11 cellular contexts compared by ENCODE assay signal in genomic region chr18:24987271-24987932, GRCh38.
DNase-seq lines count a peak whose midpoint lies in the region; ATAC-seq, FAIRE-seq and TF ChIP-seq lines count a peak whose summit lies in the region.
"Had no signal": no experiment of that assay in that cellular context is flagged by ENCODE, and none has a peak within 500 bp of the region (broad histone marks: within the 10 kb centered on the region; RNA-seq: fewer than 3 reads in every experiment).

No MANE protein-coding gene starts in this region.

- no peak overlapping the region for H3K4me3 ChIP-seq in IMR-90 (ENCODE audit: insufficient read depth, low read depth, low read length)
- no peak overlapping the region for H3K4me3 ChIP-seq in endothelial cell of umbilical vein (replicated peaks in 1 of 3; ENCODE audit: insufficient read depth in 1 of 3, low read depth in 1 of 3, low read length in 3 of 3)

- H4K20me1 ChIP-seq in IMR-90 (ENCODE audit: insufficient read depth, low read length) (no peaks in the 10 kb centered on the region), endothelial cell of umbilical vein (replicated peaks; ENCODE audit: control insufficient read depth, extremely low read depth, insufficient read depth, low read length) (no peaks in the 10 kb centered on the region)

- CTCF ChIA-PET in IMR-90 (lab: Yijun Ruan, JAX), result no interaction called here
- CTCF ChIA-PET in endothelial cell of umbilical vein (lab: Charles Lee), result interaction anchor here (2.3 kb wide), 1 partner anchor 13 kb away, joined by 5 read pairs; no protein-coding TSS in a partner anchor

- peak overlapping the region; percentile 21; the same call in 1 of the 2 replicates for H3K56ac ChIP-seq in IMR-90 (ENCODE audit: extremely low read depth, insufficient read depth, low read length)

- BruUV-seq in IMR-90 (replicated peaks; lab: Mats Ljungman, UMichigan), result no TSS peak
- no TSS peak for BruUV-seq in endothelial cell of umbilical vein (replicated peaks; lab: Mats Ljungman, UMichigan)

- 0 out of 3 replicates have a peak overlapping the region, but pooled peaks have one; percentile 5 for H2BK15ac ChIP-seq in IMR-90 (ENCODE audit: low read depth, low read length)

- no peaks in the 10 kb centered on the region for H3K27me3 ChIP-seq in IMR-90 (ENCODE audit: control insufficient read depth, insufficient read depth, low read length)
- no peaks in the 10 kb centered on the region for H3K27me3 ChIP-seq in endothelial cell of umbilical vein (ENCODE audit: control insufficient read depth in 2 of 2, insufficient read depth in 2 of 2, low read length in 2 of 2)

- peak overlapping the region; percentile 54 for H2AFZ ChIP-seq in IMR-90 (replicated peaks; ENCODE audit: low read length, poor library complexity)
- peak overlapping the region; percentile 29 for H2AFZ ChIP-seq in endothelial cell of umbilical vein (ENCODE audit: low read depth, low read length)

- no peak for TF ChIP-seq CTCF in IMR-90 (conservative IDR thresholded peaks at IDR 0.05; ENCODE audit: low read depth, low read length)
- TF ChIP-seq CTCF in endothelial cell of umbilical vein (IDR thresholded peaks at IDR 0.05; ENCODE audit: extremely low read depth in 1 of 2, insufficient read depth in 1 of 2, low read depth in 1 of 2, low read length in 2 of 2), result no peak

- TF ChIP-seq RAD21 in IMR-90 (IDR thresholded peaks at IDR 0.05; ENCODE audit: low read length), result no peak

- H3K4me2 ChIP-seq in IMR-90 (ENCODE audit: low read depth, low read length), result peak overlapping the region; percentile 56
- peak overlapping the region; percentile 45 for H3K4me2 ChIP-seq in endothelial cell of umbilical vein (ENCODE audit: insufficient read depth, low read length)

- H3K9ac ChIP-seq in IMR-90 (ENCODE audit: low read depth, low read length), result no peak overlapping the region; the same call in 1 of the 2 replicates
- no peak overlapping the region for H3K9ac ChIP-seq in endothelial cell of umbilical vein (replicated peaks; ENCODE audit: extremely low read depth, insufficient read depth, low read length)

- H3K9me3 ChIP-seq in IMR-90 (ENCODE audit: control insufficient read depth, insufficient read depth, low read length), result peaks cover under 1% of the 10 kb centered on the region; the same call in 1 of the 2 replicates
- no peaks in the 10 kb centered on the region for H3K9me3 ChIP-seq in endothelial cell of umbilical vein (replicated peaks; ENCODE audit: control insufficient read depth, insufficient read depth, low read length)

- H3K9me1 ChIP-seq in IMR-90 (ENCODE audit: insufficient read depth, low read length), result no peaks in the 10 kb centered on the region
- H3K9me1 ChIP-seq in endothelial cell of umbilical vein (replicated peaks; ENCODE audit: control insufficient read depth, extremely low read depth, insufficient read depth, low read length), result no peaks in the 10 kb centered on the region

- H3K14ac ChIP-seq in IMR-90 (replicated peaks; ENCODE audit: low read depth, low read length), result peak overlapping the region; percentile 16

- DNase-seq in IMR-90 (peak; percentile 35), endothelial cell of umbilical vein (ENCODE audit: low read depth, low spot score) (peak; percentile 35), medulla oblongata (ENCODE audit: extremely low spot score) (peak; percentile 17), stromal cell of bone marrow (ENCODE audit: low read depth) (peak; percentile 50), NCI-H510A (lab: John Stamatoyannopoulos, UW) (no peak), SHP77 treated with DMSO at 0.1 percent for 48 hours (lab: John Stamatoyannopoulos, UW) (no peak)
- DNase-seq: NCI-H187, occipital lobe had no signal

- no peaks in the 10 kb centered on the region for H3K79me2 ChIP-seq in endothelial cell of umbilical vein (ENCODE audit: control insufficient read depth, insufficient read depth, low read length)

- peak overlapping the region; percentile 3; the same call in 1 of the 2 replicates for H2AK5ac ChIP-seq in IMR-90 (ENCODE audit: low read depth, low read length)

- peak overlapping the region; percentile 44; the same call in 1 of the 2 replicates for H3K27ac ChIP-seq in IMR-90 (ENCODE audit: insufficient read depth, low read length)
- no peak overlapping the region for H3K27ac ChIP-seq in endothelial cell of umbilical vein (ENCODE audit: insufficient read depth, low read depth, low read length)

- no peak overlapping the region for H4K91ac ChIP-seq in IMR-90 (ENCODE audit: insufficient read depth, low read depth, low read length)

- peak; percentile 83 for FAIRE-seq in endothelial cell of umbilical vein (lab: Jason Lieb, UNC)
- FAIRE-seq: RCC 7860 had no signal

- dilution Hi-C loops in IMR-90 (cut with HindIII; ENCODE audit: low sequenced_read_pairs, unreplicated experiment), result no loop called here
- dilution Hi-C loops in endothelial cell of umbilical vein (cut with MboI; ENCODE audit: extremely low pct_ligation_motif_present, low sequenced_read_pairs), result no loop called here

- peak overlapping the region; percentile 21; the same call in 1 of the 2 replicates for H2BK20ac ChIP-seq in IMR-90 (ENCODE audit: low read depth, low read length)

- H2BK5ac ChIP-seq in IMR-90 (ENCODE audit: low read depth, low read length, poor library complexity, severe bottlenecking), result peak overlapping the region; percentile 31

- TF ChIP-seq POLR2A in IMR-90 (IDR thresholded peaks at IDR 0.05; ENCODE audit: low read depth, low read length) (no peak), endothelial cell of umbilical vein (IDR thresholded peaks at IDR 0.05; ENCODE audit: low read depth, low read length) (no peak)

- in situ Hi-C loops in IMR-90 (cut with MboI; ENCODE audit: low sequenced_read_pairs), result no loop called here

- peak overlapping the region; percentile 50; the same call in 1 of the 2 replicates for H3K23ac ChIP-seq in IMR-90 (ENCODE audit: low read depth, low read length)

- POLR2A ChIA-PET in IMR-90 (lab: Charles Lee; ENCODE audit: unreplicated experiment), result interaction anchor here (0.6 kb wide), 1 partner anchor 339 kb away, joined by 4 read pairs; no protein-coding TSS in a partner anchor
- POLR2A ChIA-PET in endothelial cell of umbilical vein (lab: Charles Lee), result no interaction called here

- H3K36me3 ChIP-seq in IMR-90 (ENCODE audit: control insufficient read depth, insufficient read depth, low read length) (no peaks in the 10 kb centered on the region), endothelial cell of umbilical vein (ENCODE audit: control insufficient read depth in 2 of 2, extremely low read depth in 1 of 2, insufficient read depth in 2 of 2, low read length in 2 of 2) (no peaks in the 10 kb centered on the region)

- peak overlapping the region in 1 of 2 experiments; percentile 46; a peak in 1 of 4 replicates for H4K8ac ChIP-seq in IMR-90 (ENCODE audit: low read depth in 2 of 2, low read length in 2 of 2)

- no peak overlapping the region for H2AK9ac ChIP-seq in IMR-90 (replicated peaks; ENCODE audit: low read depth, low read length, poor library complexity)

- H3K79me1 ChIP-seq in IMR-90 (ENCODE audit: low read depth in 1 of 2, low read length in 2 of 2), result no peaks in the 10 kb centered on the region

- H3K18ac ChIP-seq in IMR-90 (ENCODE audit: low read depth, low read length), result peak overlapping the region; percentile 11

- peak; percentile 52 for ATAC-seq in IMR-90 (ENCODE audit: low read depth)
- ATAC-seq in HG03571 (IDR thresholded peaks at IDR 0.05; ENCODE audit: unreplicated experiment), result no peak
- no peak for ATAC-seq in HG03565 (IDR thresholded peaks at IDR 0.05; ENCODE audit: unreplicated experiment)

- peak overlapping the region; percentile 9 for H4K5ac ChIP-seq in IMR-90 (ENCODE audit: low read depth, low read length)

- WGBS in IMR-90 (ENCODE audit: extremely low coverage in 2 of 2, insufficient read length in 1 of 2), 2 experiments, result no CpG with 5 or more reads among the region's 8 CpGs

- H2BK120ac ChIP-seq in IMR-90 (ENCODE audit: low read depth, low read length), result peak overlapping the region; percentile 44

- H3K4ac ChIP-seq in IMR-90 (ENCODE audit: low read depth, low read length), result peak overlapping the region; percentile 37; the same call in 1 of the 2 replicates

- H3K4me1 ChIP-seq in IMR-90 (ENCODE audit: control insufficient read depth, insufficient read depth, low read length), result peaks cover 18% of the 10 kb centered on the region
- peaks cover 46% of the 10 kb centered on the region for H3K4me1 ChIP-seq in endothelial cell of umbilical vein (ENCODE audit: control insufficient read depth, extremely low read depth, insufficient read depth, low read length)

- intact Hi-C loops in IMR-90 (cut with micrococcal nuclease), result loop anchor here (5.0 kb wide), 1 partner anchor 365 kb away; the partner anchor contains the start of gene ZNF521
- intact Hi-C loops in endothelial cell of umbilical vein (cut with micrococcal nuclease), result loop anchor here (1.0 to 10.0 kb wide), 5 partner anchors 10 to 193 kb away; no protein-coding TSS in a partner anchor

TF ChIP-seq in IMR-90, 13 proteins besides CTCF, POLR2A, EP300 and RAD21 (continues in another document):
- TF ChIP-seq RCOR1 (IDR thresholded peaks at IDR 0.05; ENCODE audit: insufficient replicate concordance, low read length), result no peak
- no peak for TF ChIP-seq CHD1 (IDR thresholded peaks at IDR 0.05; ENCODE audit: low read depth, low read length)
- TF ChIP-seq MXI1 (IDR thresholded peaks at IDR 0.05; ENCODE audit: borderline replicate concordance, low read depth, low read length), result no peak
- TF ChIP-seq SMC3 (IDR thresholded peaks at IDR 0.05; ENCODE audit: low read depth, low read length), result no peak
- no peak for TF ChIP-seq MAFK (IDR thresholded peaks at IDR 0.05; ENCODE audit: low read depth, low read length)

TF ChIP-seq in endothelial cell of umbilical vein, 7 proteins besides CTCF, POLR2A, EP300 and RAD21:
- no peak for TF ChIP-seq FOS (IDR thresholded peaks at IDR 0.05; ENCODE audit: borderline replicate concordance, insufficient read depth, low read length)

Comparison
In these comparisons a context has a peak if more than half of its experiments do, and no peak if none do; other contexts are left out.
1. DNase-seq: peak in IMR-90 (single experiment), endothelial cell of umbilical vein (single experiment), medulla oblongata (single experiment) and stromal cell of bone marrow (single experiment); none in NCI-H510A (single experiment) and SHP77 treated with DMSO at 0.1 percent for 48 hours (single experiment).